Comparison of ENCODE assay signal across 1 cellular context in genomic region chr2:219199470-219200211, GRCh38.
TF ChIP-seq lines count a peak whose summit lies in the region.

No MANE protein-coding gene starts in this region.

TF ChIP-seq in K562, 482 proteins besides CTCF, POLR2A, EP300 and RAD21:
- TF ChIP-seq ZBTB5 (IDR thresholded peaks at IDR 0.05) = no peak
- no peak for TF ChIP-seq ZNF75A (CRISPR knock-in tag; IDR thresholded peaks at IDR 0.05)
- TF ChIP-seq PTRF (tag; IDR thresholded peaks at IDR 0.05) = no peak
- no peak for TF ChIP-seq ZNF395 (CRISPR knock-in tag; IDR thresholded peaks at IDR 0.05)
- no peak for TF ChIP-seq CC2D1A (IDR thresholded peaks at IDR 0.05)
- TF ChIP-seq ZHX1 (conservative IDR thresholded peaks at IDR 0.05; ENCODE audit: low read length) = no peak
- no peak for TF ChIP-seq ZNF184 (CRISPR knock-in tag; IDR thresholded peaks at IDR 0.05)
- TF ChIP-seq CREB5 (CRISPR knock-in tag; IDR thresholded peaks at IDR 0.05) = no peak
- TF ChIP-seq USF1 (CRISPR knock-in tag; IDR thresholded peaks at IDR 0.05) = no peak
- no peak for TF ChIP-seq BCL6 (CRISPR knock-in tag; IDR thresholded peaks at IDR 0.05)
- TF ChIP-seq SOX6 (IDR thresholded peaks at IDR 0.05) = no peak
- TF ChIP-seq AFF4 (CRISPR knock-in tag; IDR thresholded peaks at IDR 0.05) = no peak
- TF ChIP-seq BRD4 (IDR thresholded peaks at IDR 0.05) = no peak
- no peak for TF ChIP-seq ZNF668 (CRISPR knock-in tag; IDR thresholded peaks at IDR 0.05)
- TF ChIP-seq PRDM10 (IDR thresholded peaks at IDR 0.05; ENCODE audit: partially characterized antibody) = no peak
- TF ChIP-seq ZNF212 (CRISPR knock-in tag; IDR thresholded peaks at IDR 0.05) = no peak
